In genomic region chr13:52617070-52618060, GRCh38 we compare ENCODE assay signal across 8 cellular contexts. TPM values are rescaled to one million over a fixed set of nuclear protein-coding genes. Genes with fewer than 3 reads are reported as not detected.
DNase-seq lines count a peak whose midpoint lies in the region; ATAC-seq and TF ChIP-seq lines count a peak whose summit lies in the region.

No MANE protein-coding gene starts in this region.

- POLR2A ChIA-PET in WTC11 (lab: Charles Lee) = interaction anchor here (0.6 to 1.7 kb wide), 7 partner anchors 9 to 516 kb away, joined by 3 to 10 read pairs (median 4); partner anchors contain the start of genes PCDH8, SUGT1 and VPS36

- CTCF ChIA-PET in WTC11 (lab: Charles Lee) = interaction anchor here (0.9 to 1.8 kb wide), 12 partner anchors 9 to 583 kb away, joined by 3 to 10 read pairs (median 4); partner anchors contain the start of genes SUGT1 and VPS36

- peaks cover 16% of the 10 kb centered on the region for H3K4me1 Mint-ChIP-seq in WTC11

- no peaks in the 10 kb centered on the region for H3K36me3 Mint-ChIP-seq in WTC11

- DNase-seq in AG09319 (ENCODE audit: extremely low read depth, low read depth) (peak; percentile 49), NCI-H2227 treated with DMSO at 0.1 percent for 48 hours (lab: John Stamatoyannopoulos, UW) (peak; percentile 87), WTC11 (ENCODE audit: low spot score) (peak; percentile 85), caudate nucleus (lab: John Stamatoyannopoulos, UW) (peak in 59 of 61 donors; percentile 15 to 87 (median 67)), islet precursor cell (peak; percentile 96)
- peak; percentile 79 for DNase-seq in stimulated activated CD4-positive, alpha-beta T cell treated with anti-CD3 and anti-CD28 coated beads, Interleukin-12 subunit alpha, Interleukin-12 subunit beta, amount 100 ng/mL, for 4 hours

- TF ChIP-seq CTCF in AG09319 (IDR thresholded peaks at IDR 0.05; ENCODE audit: low read depth, low read length) (no peak), WTC11 (IDR thresholded peaks at IDR 0.05) (no peak)

- H3K4me3 Mint-ChIP-seq in WTC11 = peak overlapping the region; percentile 99

- ATAC-seq in GM19023 (IDR thresholded peaks at IDR 0.05; ENCODE audit: unreplicated experiment) (peak; percentile 97), HG03175 (IDR thresholded peaks at IDR 0.05; ENCODE audit: unreplicated experiment) (peak; percentile 96), WTC11 (peak; percentile 100)

- H3K27ac ChIP-seq in caudate nucleus (ENCODE audit: low read depth, low read length) = peak overlapping the region; percentile 83

- peaks cover 5% of the 10 kb centered on the region for H3K9me3 Mint-ChIP-seq in WTC11

- H3K27me3 Mint-ChIP-seq in WTC11 (ENCODE audit: low read depth) = no peaks in the 10 kb centered on the region; the same call in 1 of the 2 replicates

- peak overlapping the region; percentile 41; the same call in 1 of the 2 replicates for H3K27ac Mint-ChIP-seq in WTC11

TF ChIP-seq in WTC11, 78 proteins besides CTCF, POLR2A, EP300 and RAD21:
- TF ChIP-seq FOXK1 (CRISPR knock-in tag; IDR thresholded peaks at IDR 0.05) (peak; percentile 63), SP1 (CRISPR knock-in tag; conservative IDR thresholded peaks at IDR 0.05) (0 out of 2 replicates have a peak, but pooled peaks have one; percentile 45), IRF2 (CRISPR knock-in tag; IDR thresholded peaks at IDR 0.05; ENCODE audit: borderline replicate concordance, low read depth) (no peak), GABPB1 (CRISPR knock-in tag; IDR thresholded peaks at IDR 0.05) (peak; percentile 93)
- TF ChIP-seq, protein P1, sequence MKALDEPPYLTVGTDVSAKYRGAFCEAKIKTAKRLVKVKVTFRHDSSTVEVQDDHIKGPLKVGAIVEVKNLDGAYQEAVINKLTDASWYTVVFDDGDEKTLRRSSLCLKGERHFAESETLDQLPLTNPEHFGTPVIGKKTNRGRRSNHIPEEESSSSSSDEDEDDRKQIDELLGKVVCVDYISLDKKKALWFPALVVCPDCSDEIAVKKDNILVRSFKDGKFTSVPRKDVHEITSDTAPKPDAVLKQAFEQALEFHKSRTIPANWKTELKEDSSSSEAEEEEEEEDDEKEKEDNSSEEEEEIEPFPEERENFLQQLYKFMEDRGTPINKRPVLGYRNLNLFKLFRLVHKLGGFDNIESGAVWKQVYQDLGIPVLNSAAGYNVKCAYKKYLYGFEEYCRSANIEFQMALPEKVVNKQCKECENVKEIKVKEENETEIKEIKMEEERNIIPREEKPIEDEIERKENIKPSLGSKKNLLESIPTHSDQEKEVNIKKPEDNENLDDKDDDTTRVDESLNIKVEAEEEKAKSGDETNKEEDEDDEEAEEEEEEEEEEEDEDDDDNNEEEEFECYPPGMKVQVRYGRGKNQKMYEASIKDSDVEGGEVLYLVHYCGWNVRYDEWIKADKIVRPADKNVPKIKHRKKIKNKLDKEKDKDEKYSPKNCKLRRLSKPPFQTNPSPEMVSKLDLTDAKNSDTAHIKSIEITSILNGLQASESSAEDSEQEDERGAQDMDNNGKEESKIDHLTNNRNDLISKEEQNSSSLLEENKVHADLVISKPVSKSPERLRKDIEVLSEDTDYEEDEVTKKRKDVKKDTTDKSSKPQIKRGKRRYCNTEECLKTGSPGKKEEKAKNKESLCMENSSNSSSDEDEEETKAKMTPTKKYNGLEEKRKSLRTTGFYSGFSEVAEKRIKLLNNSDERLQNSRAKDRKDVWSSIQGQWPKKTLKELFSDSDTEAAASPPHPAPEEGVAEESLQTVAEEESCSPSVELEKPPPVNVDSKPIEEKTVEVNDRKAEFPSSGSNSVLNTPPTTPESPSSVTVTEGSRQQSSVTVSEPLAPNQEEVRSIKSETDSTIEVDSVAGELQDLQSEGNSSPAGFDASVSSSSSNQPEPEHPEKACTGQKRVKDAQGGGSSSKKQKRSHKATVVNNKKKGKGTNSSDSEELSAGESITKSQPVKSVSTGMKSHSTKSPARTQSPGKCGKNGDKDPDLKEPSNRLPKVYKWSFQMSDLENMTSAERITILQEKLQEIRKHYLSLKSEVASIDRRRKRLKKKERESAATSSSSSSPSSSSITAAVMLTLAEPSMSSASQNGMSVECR (CRISPR knock-in tag; IDR thresholded peaks at IDR 0.05; ENCODE audit: borderline replicate concordance) = peak; percentile 51; the same call in 1 of the 2 replicates
- TF ChIP-seq, protein P2, sequence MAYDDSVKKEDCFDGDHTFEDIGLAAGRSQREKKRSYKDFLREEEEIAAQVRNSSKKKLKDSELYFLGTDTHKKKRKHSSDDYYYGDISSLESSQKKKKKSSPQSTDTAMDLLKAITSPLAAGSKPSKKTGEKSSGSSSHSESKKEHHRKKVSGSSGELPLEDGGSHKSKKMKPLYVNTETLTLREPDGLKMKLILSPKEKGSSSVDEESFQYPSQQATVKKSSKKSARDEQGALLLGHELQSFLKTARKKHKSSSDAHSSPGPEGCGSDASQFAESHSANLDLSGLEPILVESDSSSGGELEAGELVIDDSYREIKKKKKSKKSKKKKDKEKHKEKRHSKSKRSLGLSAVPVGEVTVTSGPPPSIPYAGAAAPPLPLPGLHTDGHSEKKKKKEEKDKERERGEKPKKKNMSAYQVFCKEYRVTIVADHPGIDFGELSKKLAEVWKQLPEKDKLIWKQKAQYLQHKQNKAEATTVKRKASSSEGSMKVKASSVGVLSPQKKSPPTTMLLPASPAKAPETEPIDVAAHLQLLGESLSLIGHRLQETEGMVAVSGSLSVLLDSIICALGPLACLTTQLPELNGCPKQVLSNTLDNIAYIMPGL (CRISPR knock-in tag; IDR thresholded peaks at IDR 0.05) = peak; percentile 59; the same call in 1 of the 2 replicates

RNA-seq across cellular contexts. Expression of gene HNRNPA1L2, which starts 24.9 kb away (rescaled TPM):
- total RNA-seq in WTC11 (2021) = 8.0 to 9.5 TPM (median 8.5 TPM) in 3 replicates

RNA-seq across cellular contexts. Expression of gene SUGT1, which starts 35.3 kb away (rescaled TPM):
- 74.8 to 77.6 TPM (median 76.3 TPM) in 3 replicates for total RNA-seq in WTC11 (2021)

Comparison
In these comparisons a context has a peak if more than half of its experiments do, and no peak if none do; other contexts are left out.
1. Peak in every context shown above with its lines: DNase-seq, ATAC-seq and H3K27ac ChIP-seq.